15 cellular contexts compared by ENCODE assay signal in the genomic region with DNA sequence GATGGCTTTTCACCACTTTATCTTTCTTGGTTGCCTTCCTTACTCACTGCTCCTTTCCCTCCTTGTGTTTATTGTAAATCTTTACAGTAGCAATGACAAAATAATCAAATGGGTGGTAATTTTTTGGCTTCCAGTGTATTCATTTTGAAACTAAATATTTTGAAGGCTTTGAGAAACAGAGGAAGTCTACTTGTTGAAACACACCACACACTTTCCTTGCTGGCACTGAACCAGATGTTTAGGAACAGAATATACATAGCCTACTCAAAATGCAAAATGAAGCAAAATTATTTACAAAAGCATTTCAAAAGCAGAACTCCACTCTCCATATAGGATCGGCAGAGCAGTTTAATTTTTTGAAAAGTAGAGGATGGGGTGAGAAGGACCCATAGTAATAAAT.
DNase-seq lines count a peak whose midpoint lies in the region; ATAC-seq, FAIRE-seq and TF ChIP-seq lines count a peak whose summit lies in the region.
"Had no signal": no experiment of that assay in that cellular context is flagged by ENCODE, and none has a peak within 500 bp of the region (broad histone marks: within the 10 kb centered on the region; RNA-seq: fewer than 3 reads in every experiment).

No MANE protein-coding gene starts in this region.

- peak; percentile 61 for ATAC-seq in GM18519 (IDR thresholded peaks at IDR 0.05; ENCODE audit: low FRiP score, unreplicated experiment)
- ATAC-seq in RWPE2 (ENCODE audit: low read depth): no peak
- ATAC-seq in gastrocnemius medialis: no peak
- no peak for ATAC-seq in HG03565 (IDR thresholded peaks at IDR 0.05; ENCODE audit: unreplicated experiment)
- no peak for ATAC-seq in HG03342 (IDR thresholded peaks at IDR 0.05; ENCODE audit: unreplicated experiment)
- ATAC-seq: activated CD8-positive, alpha-beta T cell treated with anti-CD3 and anti-CD28 coated beads, Interleukin-2, amount 10 ng/mL, durations not matched to agents 7 days and 5 days; stimulated activated effector memory CD8-positive, alpha-beta T cell treated with anti-CD3 and anti-CD28 coated beads, Interleukin-12 subunit alpha, Interleukin-12 subunit beta, amount 100 ng/mL, for 72 hours had no signal

- no peaks in the 10 kb centered on the region for H3K9me3 ChIP-seq in RWPE2 (ENCODE audit: severe bottlenecking)
- H3K9me3 ChIP-seq in fibroblast of lung (ENCODE audit: control insufficient read depth, insufficient read depth, low read depth, low read length): no peaks in the 10 kb centered on the region
- H3K9me3 ChIP-seq in gastrocnemius medialis: no peaks in the 10 kb centered on the region
- no peaks in the 10 kb centered on the region for H3K9me3 ChIP-seq in Peyer's patch
- H3K9me3 ChIP-seq: BLaER1 treated with 17β-estradiol and CSF1 and Interleukin-3, amounts not matched to agents 10 nM and 100 nM had no signal

- H3K27ac ChIP-seq in RWPE2 (ENCODE audit: poor library complexity, severe bottlenecking) (peak overlapping the region; percentile 59), fibroblast of lung (ENCODE audit: insufficient read depth, low read length) (peak overlapping the region; percentile 98), gastrocnemius medialis (peak overlapping the region; percentile 78 to 90 (median 86)), Peyer's patch (peak overlapping the region in 1 of 4 donors; percentile 78)
- H3K27ac ChIP-seq: BLaER1 treated with 17β-estradiol and CSF1 and Interleukin-3, amounts not matched to agents 10 nM and 100 nM had no signal

- no peaks in the 10 kb centered on the region for H3K27me3 ChIP-seq in RWPE2 (ENCODE audit: insufficient read depth, poor library complexity, severe bottlenecking)
- no peaks in the 10 kb centered on the region for H3K27me3 ChIP-seq in fibroblast of lung (ENCODE audit: control insufficient read depth, insufficient read depth, low read length)
- H3K27me3 ChIP-seq in gastrocnemius medialis: no peaks in the 10 kb centered on the region
- no peaks in the 10 kb centered on the region for H3K27me3 ChIP-seq in Peyer's patch
- H3K27me3 ChIP-seq: BLaER1 treated with 17β-estradiol and CSF1 and Interleukin-3, amounts not matched to agents 10 nM and 100 nM had no signal

- TF ChIP-seq POLR2A in gastrocnemius medialis (IDR thresholded peaks at IDR 0.05): no peak
- no peak for TF ChIP-seq POLR2A in H54 (IDR thresholded peaks at IDR 0.05; ENCODE audit: low read depth, low read length)
- no peak for TF ChIP-seq POLR2A in Peyer's patch (IDR thresholded peaks at IDR 0.05)

- H2AFZ ChIP-seq in fibroblast of lung (ENCODE audit: low read length): no peak overlapping the region

- H4K20me1 ChIP-seq in fibroblast of lung (ENCODE audit: control insufficient read depth, extremely low read depth, insufficient read depth, low read length): no peaks in the 10 kb centered on the region
- H4K20me1 ChIP-seq: BLaER1 treated with 17β-estradiol and CSF1 and Interleukin-3, amounts not matched to agents 10 nM and 100 nM had no signal

- H3K4me3 ChIP-seq in RWPE2 (ENCODE audit: severe bottlenecking): peak overlapping the region; percentile 18
- peak overlapping the region; percentile 91 to 96 (median 94) for H3K4me3 ChIP-seq in fibroblast of lung (replicated peaks in 1 of 4; ENCODE audit: control extremely low read depth in 1 of 4, insufficient read depth in 1 of 4, low read depth in 3 of 4, low read length in 4 of 4)
- peak overlapping the region in 2 of 4 donors; percentile 53 to 65 for H3K4me3 ChIP-seq in gastrocnemius medialis
- H3K4me3 ChIP-seq in Peyer's patch: peak overlapping the region in 1 of 4 donors; percentile 41
- H3K4me3 ChIP-seq: BLaER1 treated with 17β-estradiol and CSF1 and Interleukin-3, amounts not matched to agents 10 nM and 100 nM had no signal

- peak overlapping the region; percentile 96 for H3K4me2 ChIP-seq in fibroblast of lung (ENCODE audit: extremely low read depth, insufficient read depth, low read length)

- intact Hi-C loops in gastrocnemius medialis (cut with DNase I; ENCODE audit: low total_unique reads): loop anchor here (5.0 to 10.0 kb wide), 3 partner anchors 189 to 458 kb away; partner anchors contain the start of genes FAM98A and LTBP1

- no peak for DNase-seq in RWPE2 (ENCODE audit: low spot score)
- DNase-seq in fibroblast of lung (ENCODE audit: low read depth in 2 of 2): peak in 1 of 2 donors; percentile 62
- no peak for DNase-seq in gastrocnemius medialis
- DNase-seq in H54 (ENCODE audit: insufficient read length, low spot score): no peak
- DNase-seq in Peyer's patch: no peak
- DNase-seq: activated CD8-positive, alpha-beta T cell treated with anti-CD3 and anti-CD28 coated beads, Interleukin-2, amount 10 ng/mL, durations not matched to agents 7 days and 5 days; activated effector memory CD4-positive, alpha-beta T cell treated with Interleukin-2 at 50 U/mL for 16 hours; central memory CD4-positive, alpha-beta T cell; NCI-H1417; SHP77 treated with DMSO at 0.1 percent for 48 hours had no signal

- no peak for TF ChIP-seq CTCF in RWPE2 (IDR thresholded peaks at IDR 0.05; ENCODE audit: poor library complexity, severe bottlenecking)
- TF ChIP-seq CTCF in fibroblast of lung (conservative IDR thresholded peaks at IDR 0.05 in 1 of 2, IDR thresholded peaks at IDR 0.05 in 1 of 2; ENCODE audit: low read depth in 1 of 2, low read length in 2 of 2): no peak
- TF ChIP-seq CTCF in gastrocnemius medialis (IDR thresholded peaks at IDR 0.05 in 4 of 5, conservative IDR thresholded peaks at IDR 0.05 in 1 of 5): no peak
- no peak for TF ChIP-seq CTCF in Peyer's patch (IDR thresholded peaks at IDR 0.05)

- H3K36me3 ChIP-seq in RWPE2 (ENCODE audit: low read depth): no peaks in the 10 kb centered on the region
- no peaks in the 10 kb centered on the region for H3K36me3 ChIP-seq in fibroblast of lung (ENCODE audit: control insufficient read depth, insufficient read depth, low read length)
- H3K36me3 ChIP-seq in gastrocnemius medialis: no peaks in the 10 kb centered on the region
- H3K36me3 ChIP-seq in Peyer's patch: no peaks in the 10 kb centered on the region
- H3K36me3 ChIP-seq: BLaER1 treated with 17β-estradiol and CSF1 and Interleukin-3, amounts not matched to agents 10 nM and 100 nM had no signal

- in situ Hi-C loops in gastrocnemius medialis (cut with MboI; ENCODE audit: low sequenced_read_pairs in 4 of 4): no loop called here

- H3K9ac ChIP-seq in fibroblast of lung (ENCODE audit: insufficient read depth, low read length): peak overlapping the region; percentile 86
- H3K9ac ChIP-seq: BLaER1 treated with 17β-estradiol and CSF1 and Interleukin-3, amounts not matched to agents 10 nM and 100 nM had no signal

- FAIRE-seq in H54 (lab: Jason Lieb, UNC): no peak

- H3K79me2 ChIP-seq in fibroblast of lung (ENCODE audit: control insufficient read depth, insufficient read depth, low read length): peaks cover 59% of the 10 kb centered on the region

- H3K4me1 ChIP-seq in RWPE2 (ENCODE audit: insufficient read depth, poor library complexity, severe bottlenecking) (peaks cover 18% of the 10 kb centered on the region), fibroblast of lung (ENCODE audit: control insufficient read depth, extremely low read depth, insufficient read depth, low read length) (peaks cover 11% of the 10 kb centered on the region), gastrocnemius medialis (peaks cover 17 to 41% of the 10 kb centered on the region in 2 donors), Peyer's patch (peaks cover 0 to 6% (median 0%) of the 10 kb centered on the region in 4 donors)
